ENCODE assay signal across 1 cellular context in the genomic region with DNA sequence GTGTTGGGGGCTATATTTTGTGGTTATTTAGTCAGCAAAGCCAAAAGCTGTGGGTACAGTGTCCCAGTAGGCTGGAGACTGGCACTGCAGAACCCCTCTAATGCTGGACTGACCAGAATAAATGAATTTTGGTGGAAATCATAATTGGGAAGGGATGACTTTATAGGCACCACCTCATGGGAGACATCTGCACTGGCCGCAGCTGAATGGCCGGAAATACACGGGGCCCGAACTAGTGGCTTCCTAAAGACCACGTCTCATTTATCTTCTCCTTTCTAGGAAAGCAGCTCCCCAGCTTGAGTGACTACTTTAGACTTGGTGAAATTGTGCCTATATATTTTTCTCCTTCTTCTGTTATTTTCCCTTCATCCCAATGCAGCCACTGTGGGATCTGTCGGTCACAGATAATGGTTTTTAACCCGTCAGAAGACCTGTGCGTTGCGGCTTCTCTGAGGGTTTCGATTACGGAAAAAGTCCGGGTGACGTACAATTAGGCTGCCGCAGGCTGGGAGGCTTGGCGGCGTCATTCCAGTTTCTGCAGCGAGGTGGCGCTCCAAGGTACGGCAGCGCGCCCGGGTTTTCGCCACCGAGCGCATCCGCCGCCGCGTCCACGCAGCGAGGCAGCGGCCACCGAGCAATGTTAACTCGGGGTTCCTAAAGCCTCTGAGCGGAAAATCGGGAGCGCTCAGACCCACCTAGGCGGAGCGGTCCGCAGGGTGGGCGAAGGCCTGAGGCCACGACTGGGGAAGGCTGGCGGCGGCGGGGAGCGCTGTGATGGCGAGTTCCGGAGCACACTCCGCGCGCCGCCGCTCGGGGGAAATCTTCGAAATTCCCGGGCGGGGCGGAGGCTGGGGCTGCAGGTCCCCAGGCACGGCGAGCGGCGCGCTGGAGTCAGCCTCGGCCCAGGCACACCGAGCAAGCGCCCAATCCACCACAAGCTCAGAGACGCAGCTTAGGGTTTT.
TF ChIP-seq lines count a peak whose summit lies in the region.

No MANE protein-coding gene starts in this region.

TF ChIP-seq in HepG2, 621 proteins besides CTCF, POLR2A, EP300 and RAD21 (continued from another document and continues in another):
- TF ChIP-seq, protein P1, sequence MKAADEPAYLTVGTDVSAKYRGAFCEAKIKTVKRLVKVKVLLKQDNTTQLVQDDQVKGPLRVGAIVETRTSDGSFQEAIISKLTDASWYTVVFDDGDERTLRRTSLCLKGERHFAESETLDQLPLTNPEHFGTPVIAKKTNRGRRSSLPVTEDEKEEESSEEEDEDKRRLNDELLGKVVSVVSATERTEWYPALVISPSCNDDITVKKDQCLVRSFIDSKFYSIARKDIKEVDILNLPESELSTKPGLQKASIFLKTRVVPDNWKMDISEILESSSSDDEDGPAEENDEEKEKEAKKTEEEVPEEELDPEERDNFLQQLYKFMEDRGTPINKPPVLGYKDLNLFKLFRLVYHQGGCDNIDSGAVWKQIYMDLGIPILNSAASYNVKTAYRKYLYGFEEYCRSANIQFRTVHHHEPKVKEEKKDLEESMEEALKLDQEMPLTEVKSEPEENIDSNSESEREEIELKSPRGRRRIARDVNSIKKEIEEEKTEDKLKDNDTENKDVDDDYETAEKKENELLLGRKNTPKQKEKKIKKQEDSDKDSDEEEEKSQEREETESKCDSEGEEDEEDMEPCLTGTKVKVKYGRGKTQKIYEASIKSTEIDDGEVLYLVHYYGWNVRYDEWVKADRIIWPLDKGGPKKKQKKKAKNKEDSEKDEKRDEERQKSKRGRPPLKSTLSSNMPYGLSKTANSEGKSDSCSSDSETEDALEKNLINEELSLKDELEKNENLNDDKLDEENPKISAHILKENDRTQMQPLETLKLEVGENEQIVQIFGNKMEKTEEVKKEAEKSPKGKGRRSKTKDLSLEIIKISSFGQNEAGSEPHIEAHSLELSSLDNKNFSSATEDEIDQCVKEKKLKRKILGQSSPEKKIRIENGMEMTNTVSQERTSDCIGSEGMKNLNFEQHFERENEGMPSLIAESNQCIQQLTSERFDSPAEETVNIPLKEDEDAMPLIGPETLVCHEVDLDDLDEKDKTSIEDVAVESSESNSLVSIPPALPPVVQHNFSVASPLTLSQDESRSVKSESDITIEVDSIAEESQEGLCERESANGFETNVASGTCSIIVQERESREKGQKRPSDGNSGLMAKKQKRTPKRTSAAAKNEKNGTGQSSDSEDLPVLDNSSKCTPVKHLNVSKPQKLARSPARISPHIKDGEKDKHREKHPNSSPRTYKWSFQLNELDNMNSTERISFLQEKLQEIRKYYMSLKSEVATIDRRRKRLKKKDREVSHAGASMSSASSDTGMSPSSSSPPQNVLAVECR (CRISPR knock-in tag; IDR thresholded peaks at IDR 0.05; ENCODE audit: borderline replicate concordance): peak; percentile 83; the same call in 1 of the 2 replicates
- peak; percentile 27; the same call in 1 of the 2 replicates for TF ChIP-seq MTA1 (CRISPR knock-in tag; IDR thresholded peaks at IDR 0.05; ENCODE audit: borderline replicate concordance)
- TF ChIP-seq, protein P2, sequence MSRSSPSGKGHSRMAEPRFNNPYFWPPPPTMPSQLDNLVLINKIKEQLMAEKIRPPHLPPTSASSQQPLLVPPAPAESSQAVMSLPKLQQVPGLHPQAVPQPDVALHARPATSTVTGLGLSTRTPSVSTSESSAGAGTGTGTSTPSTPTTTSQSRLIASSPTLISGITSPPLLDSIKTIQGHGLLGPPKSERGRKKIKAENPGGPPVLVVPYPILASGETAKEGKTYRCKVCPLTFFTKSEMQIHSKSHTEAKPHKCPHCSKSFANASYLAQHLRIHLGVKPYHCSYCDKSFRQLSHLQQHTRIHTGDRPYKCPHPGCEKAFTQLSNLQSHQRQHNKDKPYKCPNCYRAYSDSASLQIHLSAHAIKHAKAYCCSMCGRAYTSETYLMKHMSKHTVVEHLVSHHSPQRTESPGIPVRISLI (CRISPR knock-in tag; IDR thresholded peaks at IDR 0.05; ENCODE audit: borderline replicate concordance): no peak
- no peak for TF ChIP-seq ZNF772 (CRISPR knock-in tag; IDR thresholded peaks at IDR 0.05)
- TF ChIP-seq, protein P3, sequence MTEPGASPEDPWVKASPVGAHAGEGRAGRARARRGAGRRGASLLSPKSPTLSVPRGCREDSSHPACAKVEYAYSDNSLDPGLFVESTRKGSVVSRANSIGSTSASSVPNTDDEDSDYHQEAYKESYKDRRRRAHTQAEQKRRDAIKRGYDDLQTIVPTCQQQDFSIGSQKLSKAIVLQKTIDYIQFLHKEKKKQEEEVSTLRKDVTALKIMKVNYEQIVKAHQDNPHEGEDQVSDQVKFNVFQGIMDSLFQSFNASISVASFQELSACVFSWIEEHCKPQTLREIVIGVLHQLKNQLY (CRISPR knock-in tag; IDR thresholded peaks at IDR 0.05): no peak
- 0 out of 2 replicates have a peak, but pooled peaks have one; percentile 43 for TF ChIP-seq ZMYM2 (CRISPR knock-in tag; IDR thresholded peaks at IDR 0.05)
- no peak; the same call in 1 of the 2 replicates for TF ChIP-seq ZNF747 (CRISPR knock-in tag; IDR thresholded peaks at IDR 0.05; ENCODE audit: borderline replicate concordance)
- TF ChIP-seq, protein P4, sequence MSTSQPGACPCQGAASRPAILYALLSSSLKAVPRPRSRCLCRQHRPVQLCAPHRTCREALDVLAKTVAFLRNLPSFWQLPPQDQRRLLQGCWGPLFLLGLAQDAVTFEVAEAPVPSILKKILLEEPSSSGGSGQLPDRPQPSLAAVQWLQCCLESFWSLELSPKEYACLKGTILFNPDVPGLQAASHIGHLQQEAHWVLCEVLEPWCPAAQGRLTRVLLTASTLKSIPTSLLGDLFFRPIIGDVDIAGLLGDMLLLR (CRISPR knock-in tag; IDR thresholded peaks at IDR 0.05): 0 out of 2 replicates have a peak, but pooled peaks have one; percentile 20
- no peak for TF ChIP-seq ZNF781 (CRISPR knock-in tag; IDR thresholded peaks at IDR 0.05; ENCODE audit: borderline replicate concordance, not compliant biosample characterization)
- TF ChIP-seq ZNF530 (CRISPR knock-in tag; IDR thresholded peaks at IDR 0.05; ENCODE audit: low read depth): no peak
- TF ChIP-seq, protein P5, sequence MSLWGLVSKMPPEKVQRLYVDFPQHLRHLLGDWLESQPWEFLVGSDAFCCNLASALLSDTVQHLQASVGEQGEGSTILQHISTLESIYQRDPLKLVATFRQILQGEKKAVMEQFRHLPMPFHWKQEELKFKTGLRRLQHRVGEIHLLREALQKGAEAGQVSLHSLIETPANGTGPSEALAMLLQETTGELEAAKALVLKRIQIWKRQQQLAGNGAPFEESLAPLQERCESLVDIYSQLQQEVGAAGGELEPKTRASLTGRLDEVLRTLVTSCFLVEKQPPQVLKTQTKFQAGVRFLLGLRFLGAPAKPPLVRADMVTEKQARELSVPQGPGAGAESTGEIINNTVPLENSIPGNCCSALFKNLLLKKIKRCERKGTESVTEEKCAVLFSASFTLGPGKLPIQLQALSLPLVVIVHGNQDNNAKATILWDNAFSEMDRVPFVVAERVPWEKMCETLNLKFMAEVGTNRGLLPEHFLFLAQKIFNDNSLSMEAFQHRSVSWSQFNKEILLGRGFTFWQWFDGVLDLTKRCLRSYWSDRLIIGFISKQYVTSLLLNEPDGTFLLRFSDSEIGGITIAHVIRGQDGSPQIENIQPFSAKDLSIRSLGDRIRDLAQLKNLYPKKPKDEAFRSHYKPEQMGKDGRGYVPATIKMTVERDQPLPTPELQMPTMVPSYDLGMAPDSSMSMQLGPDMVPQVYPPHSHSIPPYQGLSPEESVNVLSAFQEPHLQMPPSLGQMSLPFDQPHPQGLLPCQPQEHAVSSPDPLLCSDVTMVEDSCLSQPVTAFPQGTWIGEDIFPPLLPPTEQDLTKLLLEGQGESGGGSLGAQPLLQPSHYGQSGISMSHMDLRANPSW (CRISPR knock-in tag; IDR thresholded peaks at IDR 0.05; ENCODE audit: borderline replicate concordance): no peak
- TF ChIP-seq, protein P6, sequence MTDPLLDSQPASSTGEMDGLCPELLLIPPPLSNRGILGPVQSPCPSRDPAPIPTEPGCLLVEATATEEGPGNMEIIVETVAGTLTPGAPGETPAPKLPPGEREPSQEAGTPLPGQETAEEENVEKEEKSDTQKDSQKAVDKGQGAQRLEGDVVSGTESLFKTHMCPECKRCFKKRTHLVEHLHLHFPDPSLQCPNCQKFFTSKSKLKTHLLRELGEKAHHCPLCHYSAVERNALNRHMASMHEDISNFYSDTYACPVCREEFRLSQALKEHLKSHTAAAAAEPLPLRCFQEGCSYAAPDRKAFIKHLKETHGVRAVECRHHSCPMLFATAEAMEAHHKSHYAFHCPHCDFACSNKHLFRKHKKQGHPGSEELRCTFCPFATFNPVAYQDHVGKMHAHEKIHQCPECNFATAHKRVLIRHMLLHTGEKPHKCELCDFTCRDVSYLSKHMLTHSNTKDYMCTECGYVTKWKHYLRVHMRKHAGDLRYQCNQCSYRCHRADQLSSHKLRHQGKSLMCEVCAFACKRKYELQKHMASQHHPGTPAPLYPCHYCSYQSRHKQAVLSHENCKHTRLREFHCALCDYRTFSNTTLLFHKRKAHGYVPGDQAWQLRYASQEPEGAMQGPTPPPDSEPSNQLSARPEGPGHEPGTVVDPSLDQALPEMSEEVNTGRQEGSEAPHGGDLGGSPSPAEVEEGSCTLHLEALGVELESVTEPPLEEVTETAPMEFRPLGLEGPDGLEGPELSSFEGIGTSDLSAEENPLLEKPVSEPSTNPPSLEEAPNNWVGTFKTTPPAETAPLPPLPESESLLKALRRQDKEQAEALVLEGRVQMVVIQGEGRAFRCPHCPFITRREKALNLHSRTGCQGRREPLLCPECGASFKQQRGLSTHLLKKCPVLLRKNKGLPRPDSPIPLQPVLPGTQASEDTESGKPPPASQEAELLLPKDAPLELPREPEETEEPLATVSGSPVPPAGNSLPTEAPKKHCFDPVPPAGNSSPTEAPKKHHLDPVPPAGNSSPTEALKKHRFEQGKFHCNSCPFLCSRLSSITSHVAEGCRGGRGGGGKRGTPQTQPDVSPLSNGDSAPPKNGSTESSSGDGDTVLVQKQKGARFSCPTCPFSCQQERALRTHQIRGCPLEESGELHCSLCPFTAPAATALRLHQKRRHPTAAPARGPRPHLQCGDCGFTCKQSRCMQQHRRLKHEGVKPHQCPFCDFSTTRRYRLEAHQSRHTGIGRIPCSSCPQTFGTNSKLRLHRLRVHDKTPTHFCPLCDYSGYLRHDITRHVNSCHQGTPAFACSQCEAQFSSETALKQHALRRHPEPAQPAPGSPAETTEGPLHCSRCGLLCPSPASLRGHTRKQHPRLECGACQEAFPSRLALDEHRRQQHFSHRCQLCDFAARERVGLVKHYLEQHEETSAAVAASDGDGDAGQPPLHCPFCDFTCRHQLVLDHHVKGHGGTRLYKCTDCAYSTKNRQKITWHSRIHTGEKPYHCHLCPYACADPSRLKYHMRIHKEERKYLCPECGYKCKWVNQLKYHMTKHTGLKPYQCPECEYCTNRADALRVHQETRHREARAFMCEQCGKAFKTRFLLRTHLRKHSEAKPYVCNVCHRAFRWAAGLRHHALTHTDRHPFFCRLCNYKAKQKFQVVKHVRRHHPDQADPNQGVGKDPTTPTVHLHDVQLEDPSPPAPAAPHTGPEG (CRISPR knock-in tag; IDR thresholded peaks at IDR 0.05): 0 out of 2 replicates have a peak, but pooled peaks have one; percentile 29
- TF ChIP-seq, protein P7, sequence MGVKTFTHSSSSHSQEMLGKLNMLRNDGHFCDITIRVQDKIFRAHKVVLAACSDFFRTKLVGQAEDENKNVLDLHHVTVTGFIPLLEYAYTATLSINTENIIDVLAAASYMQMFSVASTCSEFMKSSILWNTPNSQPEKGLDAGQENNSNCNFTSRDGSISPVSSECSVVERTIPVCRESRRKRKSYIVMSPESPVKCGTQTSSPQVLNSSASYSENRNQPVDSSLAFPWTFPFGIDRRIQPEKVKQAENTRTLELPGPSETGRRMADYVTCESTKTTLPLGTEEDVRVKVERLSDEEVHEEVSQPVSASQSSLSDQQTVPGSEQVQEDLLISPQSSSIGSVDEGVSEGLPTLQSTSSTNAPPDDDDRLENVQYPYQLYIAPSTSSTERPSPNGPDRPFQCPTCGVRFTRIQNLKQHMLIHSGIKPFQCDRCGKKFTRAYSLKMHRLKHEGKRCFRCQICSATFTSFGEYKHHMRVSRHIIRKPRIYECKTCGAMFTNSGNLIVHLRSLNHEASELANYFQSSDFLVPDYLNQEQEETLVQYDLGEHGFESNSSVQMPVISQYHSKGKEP (CRISPR knock-in tag; IDR thresholded peaks at IDR 0.05): no peak
- TF ChIP-seq ZSCAN25 (CRISPR knock-in tag; IDR thresholded peaks at IDR 0.05): no peak
- no peak for TF ChIP-seq EHMT2 (IDR thresholded peaks at IDR 0.05; ENCODE audit: borderline replicate concordance, low read depth, low read length)
- TF ChIP-seq NFATC3 (CRISPR knock-in tag; IDR thresholded peaks at IDR 0.05): no peak
- no peak for TF ChIP-seq SIX1 (CRISPR knock-in tag; IDR thresholded peaks at IDR 0.05; ENCODE audit: borderline replicate concordance)
- no peak for TF ChIP-seq ZNF652 (CRISPR knock-in tag; IDR thresholded peaks at IDR 0.05; ENCODE audit: borderline replicate concordance, low read depth)
- peak; percentile 99 for TF ChIP-seq ZSCAN29 (CRISPR knock-in tag; conservative IDR thresholded peaks at IDR 0.05)
- TF ChIP-seq ZC3H4 (CRISPR knock-in tag; IDR thresholded peaks at IDR 0.05; ENCODE audit: borderline replicate concordance): no peak
- TF ChIP-seq RFXAP (CRISPR knock-in tag; IDR thresholded peaks at IDR 0.05; ENCODE audit: borderline replicate concordance): peak; percentile 49; the same call in 1 of the 2 replicates
- TF ChIP-seq ZNF83 (CRISPR knock-in tag; IDR thresholded peaks at IDR 0.05; ENCODE audit: borderline replicate concordance): no peak
- TF ChIP-seq ZFP41 (CRISPR knock-in tag; IDR thresholded peaks at IDR 0.05; ENCODE audit: borderline replicate concordance): no peak
- TF ChIP-seq SMC3 (IDR thresholded peaks at IDR 0.05; ENCODE audit: low read length): peak; percentile 30; the same call in 1 of the 2 replicates
- peak; percentile 55; the same call in 1 of the 2 replicates for TF ChIP-seq KMT2B (CRISPR knock-in tag; IDR thresholded peaks at IDR 0.05)
- peak; percentile 35; the same call in 1 of the 2 replicates for TF ChIP-seq ZFP90 (CRISPR knock-in tag; IDR thresholded peaks at IDR 0.05; ENCODE audit: borderline replicate concordance)
- no peak for TF ChIP-seq MTF1 (CRISPR knock-in tag; IDR thresholded peaks at IDR 0.05)
- TF ChIP-seq, protein P8, sequence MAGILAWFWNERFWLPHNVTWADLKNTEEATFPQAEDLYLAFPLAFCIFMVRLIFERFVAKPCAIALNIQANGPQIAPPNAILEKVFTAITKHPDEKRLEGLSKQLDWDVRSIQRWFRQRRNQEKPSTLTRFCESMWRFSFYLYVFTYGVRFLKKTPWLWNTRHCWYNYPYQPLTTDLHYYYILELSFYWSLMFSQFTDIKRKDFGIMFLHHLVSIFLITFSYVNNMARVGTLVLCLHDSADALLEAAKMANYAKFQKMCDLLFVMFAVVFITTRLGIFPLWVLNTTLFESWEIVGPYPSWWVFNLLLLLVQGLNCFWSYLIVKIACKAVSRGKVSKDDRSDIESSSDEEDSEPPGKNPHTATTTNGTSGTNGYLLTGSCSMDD (CRISPR knock-in tag; IDR thresholded peaks at IDR 0.05): no peak
- TF ChIP-seq, protein P9, sequence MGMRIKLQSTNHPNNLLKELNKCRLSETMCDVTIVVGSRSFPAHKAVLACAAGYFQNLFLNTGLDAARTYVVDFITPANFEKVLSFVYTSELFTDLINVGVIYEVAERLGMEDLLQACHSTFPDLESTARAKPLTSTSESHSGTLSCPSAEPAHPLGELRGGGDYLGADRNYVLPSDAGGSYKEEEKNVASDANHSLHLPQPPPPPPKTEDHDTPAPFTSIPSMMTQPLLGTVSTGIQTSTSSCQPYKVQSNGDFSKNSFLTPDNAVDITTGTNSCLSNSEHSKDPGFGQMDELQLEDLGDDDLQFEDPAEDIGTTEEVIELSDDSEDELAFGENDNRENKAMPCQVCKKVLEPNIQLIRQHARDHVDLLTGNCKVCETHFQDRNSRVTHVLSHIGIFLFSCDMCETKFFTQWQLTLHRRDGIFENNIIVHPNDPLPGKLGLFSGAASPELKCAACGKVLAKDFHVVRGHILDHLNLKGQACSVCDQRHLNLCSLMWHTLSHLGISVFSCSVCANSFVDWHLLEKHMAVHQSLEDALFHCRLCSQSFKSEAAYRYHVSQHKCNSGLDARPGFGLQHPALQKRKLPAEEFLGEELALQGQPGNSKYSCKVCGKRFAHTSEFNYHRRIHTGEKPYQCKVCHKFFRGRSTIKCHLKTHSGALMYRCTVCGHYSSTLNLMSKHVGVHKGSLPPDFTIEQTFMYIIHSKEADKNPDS (CRISPR knock-in tag; IDR thresholded peaks at IDR 0.05): no peak
